Comparison of ENCODE assay signal across 8 cellular contexts in genomic region chr7:106568680-106569499, GRCh38.
DNase-seq lines count a peak whose midpoint lies in the region; ATAC-seq and TF ChIP-seq lines count a peak whose summit lies in the region.

No MANE protein-coding gene starts in this region.

- no peaks in the 10 kb centered on the region for H3K27me3 ChIP-seq in AG04450 (ENCODE audit: control insufficient read depth, insufficient read depth, low read length)
- no peaks in the 10 kb centered on the region for H3K27me3 ChIP-seq in NT2/D1 (ENCODE audit: insufficient read depth, insufficient read length)
- H3K27me3 ChIP-seq in esophagus muscularis mucosa: no peaks in the 10 kb centered on the region
- no peaks in the 10 kb centered on the region for H3K27me3 ChIP-seq in skeletal muscle tissue (ENCODE audit: control insufficient read depth in 3 of 3, insufficient read depth in 3 of 3, low read length in 3 of 3)

- DNase-seq in AG04450 (ENCODE audit: low read depth, low spot score) (peak; percentile 55), HEK293T (ENCODE audit: extremely low spot score) (peak; percentile 25), NT2/D1 (ENCODE audit: low read depth, low spot score) (peak; percentile 30), esophagus muscularis mucosa (ENCODE audit: extremely low spot score) (peak; percentile 53), medulla oblongata (ENCODE audit: extremely low spot score) (no peak)

- no peak overlapping the region for H3K9ac ChIP-seq in NT2/D1 (ENCODE audit: insufficient read length, low read depth)
- peak overlapping the region in 1 of 3 donors; percentile 19 for H3K9ac ChIP-seq in skeletal muscle tissue (ENCODE audit: low read depth in 1 of 3, low read length in 3 of 3)

- H3K4me3 ChIP-seq in AG04450 (ENCODE audit: low read depth, low read length): no peak overlapping the region
- no peak overlapping the region for H3K4me3 ChIP-seq in NT2/D1 (ENCODE audit: insufficient read length, low read depth)
- H3K4me3 ChIP-seq in esophagus muscularis mucosa: no peak overlapping the region
- H3K4me3 ChIP-seq in skeletal muscle tissue (ENCODE audit: low read length in 3 of 3): no peak overlapping the region

- H3K36me3 ChIP-seq in NT2/D1 (ENCODE audit: insufficient read depth, insufficient read length, low read length): no peaks in the 10 kb centered on the region
- H3K36me3 ChIP-seq in esophagus muscularis mucosa: no peaks in the 10 kb centered on the region
- H3K36me3 ChIP-seq in skeletal muscle tissue (ENCODE audit: control insufficient read depth in 3 of 3, insufficient read depth in 3 of 3, low read length in 3 of 3): no peaks in the 10 kb centered on the region

- H3K27ac ChIP-seq in AG04450 (ENCODE audit: low read depth, low read length) (peak overlapping the region; percentile 77), esophagus muscularis mucosa (replicated peaks in 1 of 4) (peak overlapping the region in 3 of 4 donors; percentile 20 to 45 (median 44)), skeletal muscle tissue (ENCODE audit: low read depth, low read length) (peak overlapping the region; percentile 46)

- H3K9me3 ChIP-seq in AG04450 (ENCODE audit: control insufficient read depth, insufficient read depth, low read length) (peaks cover 3% of the 10 kb centered on the region; the same call in 1 of the 2 replicates), NT2/D1 (ENCODE audit: insufficient read depth, low read length) (peaks cover 4% of the 10 kb centered on the region; the same call in 1 of the 2 replicates), esophagus muscularis mucosa (no peaks in the 10 kb centered on the region), skeletal muscle tissue (ENCODE audit: control insufficient read depth in 3 of 3, low read length in 3 of 3) (no peaks in the 10 kb centered on the region)

- WGBS in esophagus muscularis mucosa: 56% methylated on average over 4 of the region's 4 CpGs

- POLR2A ChIA-PET in AG04450 (lab: Yijun Ruan, JAX) (no interaction called here), HEK293T (lab: Yijun Ruan, JAX) (no interaction called here)

- CTCF ChIA-PET in AG04450 (lab: Charles Lee): interaction anchor here (0.7 to 1.9 kb wide), 4 partner anchors 26 to 483 kb away, joined by 3 to 6 read pairs (median 3); partner anchors contain the start of gene CCDC71L
- CTCF ChIA-PET in HEK293T (lab: Yijun Ruan, JAX): interaction anchor here (2.0 kb wide), 1 partner anchor 26 kb away, joined by 4 read pairs; no protein-coding TSS in a partner anchor

- intact Hi-C loops in esophagus muscularis mucosa (cut with DNase I): no loop called here

- H3K4me1 ChIP-seq in NT2/D1 (ENCODE audit: insufficient read depth, insufficient read length) (no peaks in the 10 kb centered on the region), esophagus muscularis mucosa (peaks cover 10 to 21% (median 16%) of the 10 kb centered on the region in 4 donors), skeletal muscle tissue (ENCODE audit: control insufficient read depth in 3 of 3, insufficient read depth in 3 of 3, low read length in 3 of 3) (peaks cover 0 to 12% (median 12%) of the 10 kb centered on the region in 3 donors)

- TF ChIP-seq CTCF in AG04450 (IDR thresholded peaks at IDR 0.05; ENCODE audit: low read depth, low read length) (no peak), esophagus muscularis mucosa (IDR thresholded peaks at IDR 0.05) (no peak)

- ATAC-seq in HG03457 (IDR thresholded peaks at IDR 0.05; ENCODE audit: unreplicated experiment) (no peak), HG03432 (IDR thresholded peaks at IDR 0.05; ENCODE audit: unreplicated experiment) (no peak)

- peak; percentile 51 for TF ChIP-seq EP300 in esophagus muscularis mucosa (IDR thresholded peaks at IDR 0.05)

- TF ChIP-seq POLR2A in esophagus muscularis mucosa (IDR thresholded peaks at IDR 0.05; ENCODE audit: low read depth): no peak

TF ChIP-seq in HEK293T, 16 proteins besides CTCF, POLR2A, EP300 and RAD21:
- peak; percentile 95 for TF ChIP-seq PKNOX1 (IDR thresholded peaks at IDR 0.05)
- no peak for TF ChIP-seq ARNT (IDR thresholded peaks at IDR 0.05)
